ENCODE assay signal across 9 cellular contexts in genomic region chr2:241357531-241357930, GRCh38. TPM values are rescaled to one million over a fixed set of nuclear protein-coding genes. Genes with fewer than 3 reads are reported as not detected.
DNase-seq lines count a peak whose midpoint lies in the region; ATAC-seq and TF ChIP-seq lines count a peak whose summit lies in the region.
"Had no signal": no experiment of that assay in that cellular context is flagged by ENCODE, and none has a peak within 500 bp of the region (broad histone marks: within the 10 kb centered on the region; RNA-seq: fewer than 3 reads in every experiment).

No MANE protein-coding gene starts in this region.

- CTCF ChIA-PET in HEK293 (lab: Yijun Ruan, JAX) = interaction anchor here (1.1 kb wide), 1 partner anchor 241 kb away, joined by 4 read pairs; no protein-coding TSS in a partner anchor

- peak overlapping the region; percentile 84 for H3K27ac Mint-ChIP-seq in mesothelial cell of epicardium

- H3K4me3 ChIP-seq in AG10803 (ENCODE audit: low read length) (peak overlapping the region; percentile 86), HEK293 (ENCODE audit: low read depth, low read length) (peak overlapping the region; percentile 79), adipocyte (ENCODE audit: low read length) (peak overlapping the region; percentile 89)

- H3K4me1 ChIP-seq in HEK293 (ENCODE audit: control insufficient read depth, insufficient read depth, low read length) (peaks cover 17% of the 10 kb centered on the region), adipocyte (ENCODE audit: control insufficient read depth, insufficient read depth, low read length) (peaks cover 22% of the 10 kb centered on the region)

- no peaks in the 10 kb centered on the region for H3K27me3 ChIP-seq in adipocyte (replicated peaks; ENCODE audit: control insufficient read depth, insufficient read depth, low read length)

- H3K4me1 Mint-ChIP-seq in mesothelial cell of epicardium = peaks cover 23% of the 10 kb centered on the region

- no peak for ATAC-seq in GM21423 (IDR thresholded peaks at IDR 0.05; ENCODE audit: unreplicated experiment)

- no peaks in the 10 kb centered on the region for H3K9me3 Mint-ChIP-seq in mesothelial cell of epicardium

- POLR2A ChIA-PET in HEK293 (lab: Yijun Ruan, JAX) = no interaction called here

- peak overlapping the region; percentile 88 for H3K9ac ChIP-seq in adipocyte (ENCODE audit: low read length)

- no peak for TF ChIP-seq CTCF in AG10803 (conservative IDR thresholded peaks at IDR 0.05; ENCODE audit: low read length)
- no peak for TF ChIP-seq CTCF in HEK293 (tag by site-specific recombination; IDR thresholded peaks at IDR 0.05)
- TF ChIP-seq CTCF in mesothelial cell of epicardium (IDR thresholded peaks at IDR 0.05; ENCODE audit: unreplicated experiment) = no peak

- H3K36me3 ChIP-seq in HEK293 (ENCODE audit: control insufficient read depth in 2 of 2, insufficient read depth in 1 of 2, low read length in 2 of 2) (peaks cover 9 to 28% of the 10 kb centered on the region in 2 experiments; a peak in 2 of 3 replicates), adipocyte (ENCODE audit: control insufficient read depth, insufficient read depth, low read length, severe bottlenecking) (peaks cover 26% of the 10 kb centered on the region)

- peak overlapping the region; percentile 76 for H3K4me3 Mint-ChIP-seq in mesothelial cell of epicardium

- H3K9me3 ChIP-seq in HEK293 (ENCODE audit: control insufficient read depth, insufficient read depth, low read depth, low read length) (no peaks in the 10 kb centered on the region), adipocyte (ENCODE audit: control insufficient read depth, low read length) (no peaks in the 10 kb centered on the region)

- no peak overlapping the region for H3K27ac ChIP-seq in HEK293 (ENCODE audit: extremely low read depth, low read depth, low read length)

- H3K36me3 Mint-ChIP-seq in mesothelial cell of epicardium = peaks cover 8% of the 10 kb centered on the region

- no peaks in the 10 kb centered on the region for H3K27me3 Mint-ChIP-seq in mesothelial cell of epicardium (ENCODE audit: low read depth)

- no peak for DNase-seq in AG10803 (ENCODE audit: low read depth)
- no peak for DNase-seq in adipocyte (ENCODE audit: low read depth)
- no peak for DNase-seq in mesothelial cell of epicardium (ENCODE audit: low spot score in 2 of 2, unreplicated experiment in 2 of 2)
- no peak for DNase-seq in islet precursor cell
- no peak for DNase-seq in NCI-H2171 (lab: John Stamatoyannopoulos, UW)
- no peak for DNase-seq in iPS-NIHi7 (ENCODE audit: extremely low spot score)
- DNase-seq: stimulated activated naive CD4-positive, alpha-beta T cell had no signal

TF ChIP-seq in HEK293, 187 proteins besides CTCF, POLR2A, EP300 and RAD21:
- TF ChIP-seq HOXC10 (CRISPR knock-in tag; IDR thresholded peaks at IDR 0.05) = no peak
- TF ChIP-seq ATF2 (tag by site-specific recombination; IDR thresholded peaks at IDR 0.05; ENCODE audit: low read depth) = no peak
- TF ChIP-seq ZFHX2 (tag by site-specific recombination; conservative IDR thresholded peaks at IDR 0.05) = no peak
- no peak for TF ChIP-seq REPIN1 (tag by site-specific recombination; IDR thresholded peaks at IDR 0.05; ENCODE audit: low read depth)
- no peak for TF ChIP-seq ZNF157 (tag by site-specific recombination; IDR thresholded peaks at IDR 0.05)
- TF ChIP-seq PBX3 (CRISPR knock-in tag; IDR thresholded peaks at IDR 0.05) = no peak
- no peak for TF ChIP-seq ZNF549 (tag by site-specific recombination; IDR thresholded peaks at IDR 0.05)
- TF ChIP-seq ZNF202 (tag by site-specific recombination; IDR thresholded peaks at IDR 0.05; ENCODE audit: borderline replicate concordance) = no peak
- TF ChIP-seq PRDM1 (tag by site-specific recombination; IDR thresholded peaks at IDR 0.05) = no peak
- TF ChIP-seq ZNF423 (tag by site-specific recombination; IDR thresholded peaks at IDR 0.05) = no peak
- TF ChIP-seq ZNF624 (tag by site-specific recombination; IDR thresholded peaks at IDR 0.05) = no peak
- no peak for TF ChIP-seq KLF10 (tag by site-specific recombination; IDR thresholded peaks at IDR 0.05)
- TF ChIP-seq ELK4 (IDR thresholded peaks at IDR 0.05; ENCODE audit: borderline replicate concordance, low read depth, low read length) = no peak
- TF ChIP-seq YY1 (tag by site-specific recombination; IDR thresholded peaks at IDR 0.05) = no peak
- no peak for TF ChIP-seq ZNF560 (tag by site-specific recombination; IDR thresholded peaks at IDR 0.05; ENCODE audit: borderline replicate concordance)
- no peak for TF ChIP-seq BCL11A (tag by site-specific recombination; IDR thresholded peaks at IDR 0.05; ENCODE audit: low read depth)

RNA-seq across cellular contexts. Expression of gene FARP2, which starts 1.4 kb away (rescaled TPM):
- 54.9 to 55.1 TPM (median 54.9 TPM) in 3 replicates for total RNA-seq in mesothelial cell of epicardium

RNA-seq across cellular contexts. Expression of gene SEPTIN2, which starts 41.8 kb away (rescaled TPM):
- 507 to 522 TPM (median 508 TPM) in 3 replicates for total RNA-seq in mesothelial cell of epicardium

RNA-seq across cellular contexts. Expression of gene HDLBP, which starts 42.1 kb away (rescaled TPM):
- 479 to 484 TPM (median 480 TPM) in 3 replicates for total RNA-seq in mesothelial cell of epicardium
